ENCODE assay signal across 8 cellular contexts in genomic region chr7:106717997-106718871, GRCh38. TPM values are rescaled to one million over a fixed set of nuclear protein-coding genes. Genes with fewer than 3 reads are reported as not detected.
DNase-seq lines count a peak whose midpoint lies in the region; ATAC-seq and TF ChIP-seq lines count a peak whose summit lies in the region.

No MANE protein-coding gene starts in this region.

- no peaks in the 10 kb centered on the region for H3K4me1 Mint-ChIP-seq in CD8-positive, alpha-beta T cell (ENCODE audit: low read depth)
- peaks cover 23% of the 10 kb centered on the region for H3K4me1 Mint-ChIP-seq in memory B cell
- peaks cover 33 to 58% of the 10 kb centered on the region in 2 donors for H3K4me1 Mint-ChIP-seq in stimulated activated naive B cell treated with anti-CD40 and anti-IgM and Interleukin-4, amounts not matched to agents 10 μg/mL and 1 μg/mL and 100 μg/mL, for 72 hours

- no peak overlapping the region for H3K27ac Mint-ChIP-seq in CD8-positive, alpha-beta T cell
- no peak overlapping the region for H3K27ac Mint-ChIP-seq in memory B cell
- no peak overlapping the region for H3K27ac Mint-ChIP-seq in stimulated activated naive B cell treated with anti-CD40 and anti-IgM and Interleukin-4, amounts not matched to agents 10 μg/mL and 1 μg/mL and 100 μg/mL, for 72 hours

- WGBS in HUES64 = 52% methylated on average over 3 of the region's 3 CpGs
- WGBS in mammary epithelial cell (ENCODE audit: low coverage, missing lambda C conversion rate) = 6% methylated on average over 3 of the region's 3 CpGs

- H3K27me3 Mint-ChIP-seq in CD8-positive, alpha-beta T cell (ENCODE audit: low read depth) = no peaks in the 10 kb centered on the region
- H3K27me3 Mint-ChIP-seq in memory B cell = no peaks in the 10 kb centered on the region
- no peaks in the 10 kb centered on the region for H3K27me3 Mint-ChIP-seq in stimulated activated naive B cell treated with anti-CD40 and anti-IgM and Interleukin-4, amounts not matched to agents 10 μg/mL and 1 μg/mL and 100 μg/mL, for 72 hours

- CTCF ChIA-PET in CD8-positive, alpha-beta T cell (lab: Charles Lee) = no interaction called here
- CTCF ChIA-PET in mammary epithelial cell (lab: Charles Lee; ENCODE audit: low non-redundant PET) = interaction anchor here (0.5 to 0.8 kb wide), 5 partner anchors 18 to 1738 kb away, joined by 3 to 5 read pairs (median 4); partner anchors contain the start of gene HBP1

- TSS peak; percentile 90 for BruUV-seq in mammary epithelial cell (replicated peaks; lab: Mats Ljungman, UMichigan)

- POLR2A ChIA-PET in CD8-positive, alpha-beta T cell (lab: Charles Lee) = interaction anchor here (0.6 to 0.7 kb wide), 2 partner anchors 37 to 451 kb away, joined by 3 read pairs; partner anchors contain the start of gene HBP1

- dilution Hi-C loops in mammary epithelial cell (cut with HindIII; ENCODE audit: low sequenced_read_pairs) = no loop called here

- H3K4me3 ChIP-seq in CD8-positive, alpha-beta T cell (ENCODE audit: low read depth, low read length) = no peak overlapping the region
- no peak overlapping the region for H3K4me3 ChIP-seq in HUES64 (ENCODE audit: low read length)
- H3K4me3 ChIP-seq in mammary epithelial cell (replicated peaks in 1 of 3; ENCODE audit: insufficient read depth in 1 of 3, low read depth in 2 of 3, low read length in 3 of 3) = no peak overlapping the region

- no peak overlapping the region for H3K27ac ChIP-seq in CD8-positive, alpha-beta T cell (ENCODE audit: low read depth, low read length)
- H3K27ac ChIP-seq in HUES64 (ENCODE audit: low read depth, low read length) (0 out of 2 replicates have a peak overlapping the region, but pooled peaks have one; percentile 34), mammary epithelial cell (ENCODE audit: insufficient read depth, low read depth, low read length) (peak overlapping the region; percentile 98)

- peaks cover 5% of the 10 kb centered on the region for H3K4me1 ChIP-seq in CD8-positive, alpha-beta T cell (ENCODE audit: insufficient read depth, low read length)
- peaks cover 19% of the 10 kb centered on the region for H3K4me1 ChIP-seq in HUES64 (ENCODE audit: insufficient read depth, low read length)
- H3K4me1 ChIP-seq in mammary epithelial cell (ENCODE audit: insufficient read depth, low read length) = peaks cover 23% of the 10 kb centered on the region

- H3K9ac ChIP-seq in HUES64 (ENCODE audit: low read depth, low read length) (no peak overlapping the region), mammary epithelial cell (ENCODE audit: insufficient read depth, low read length) (peak overlapping the region; percentile 41)

- H3K79me2 ChIP-seq in mammary epithelial cell (ENCODE audit: insufficient read depth, low read length) = no peaks in the 10 kb centered on the region

- peak in 5 of 7 experiments; percentile 18 to 61 (median 48) for DNase-seq in CD8-positive, alpha-beta T cell
- DNase-seq in T1000 (lab: John Stamatoyannopoulos, UW) = peak; percentile 54
- DNase-seq in mammary epithelial cell = peak; percentile 95
- peak in 1 of 2 donors; percentile 21 for DNase-seq in memory B cell (ENCODE audit: low spot score in 2 of 2)
- DNase-seq in stimulated activated naive B cell treated with anti-CD40 and anti-IgM and Interleukin-4, amounts not matched to agents 10 μg/mL and 1 μg/mL and 100 μg/mL, for 72 hours = peak; percentile 78
- DNase-seq in NCI-H2227 (lab: John Stamatoyannopoulos, UW; ENCODE audit: unreplicated experiment) = no peak

- ATAC-seq in CD8-positive, alpha-beta T cell = peak; percentile 95
- ATAC-seq in GM21423 (IDR thresholded peaks at IDR 0.05; ENCODE audit: unreplicated experiment) (peak; percentile 78), memory B cell (ENCODE audit: low read depth) (peak; percentile 85)
- peak; percentile 89 to 93 for ATAC-seq in stimulated activated naive B cell treated with anti-CD40 and anti-IgM and Interleukin-4, amounts not matched to agents 10 μg/mL and 1 μg/mL and 100 μg/mL, for 72 hours (replicated peaks)

- no peak for TF ChIP-seq CTCF in CD8-positive, alpha-beta T cell (IDR thresholded peaks at IDR 0.05)
- TF ChIP-seq CTCF in mammary epithelial cell (conservative IDR thresholded peaks at IDR 0.05 in 1 of 2, IDR thresholded peaks at IDR 0.05 in 1 of 2; ENCODE audit: extremely low read depth in 1 of 2, insufficient read depth in 1 of 2, low read depth in 1 of 2, low read length in 2 of 2) = no peak

- H3K9me3 Mint-ChIP-seq in CD8-positive, alpha-beta T cell = no peaks in the 10 kb centered on the region
- H3K9me3 Mint-ChIP-seq in memory B cell = no peaks in the 10 kb centered on the region
- peaks cover 4 to 7% of the 10 kb centered on the region in 2 donors for H3K9me3 Mint-ChIP-seq in stimulated activated naive B cell treated with anti-CD40 and anti-IgM and Interleukin-4, amounts not matched to agents 10 μg/mL and 1 μg/mL and 100 μg/mL, for 72 hours

- H3K4me3 Mint-ChIP-seq in CD8-positive, alpha-beta T cell = no peak overlapping the region
- no peak overlapping the region for H3K4me3 Mint-ChIP-seq in memory B cell
- no peak overlapping the region for H3K4me3 Mint-ChIP-seq in stimulated activated naive B cell treated with anti-CD40 and anti-IgM and Interleukin-4, amounts not matched to agents 10 μg/mL and 1 μg/mL and 100 μg/mL, for 72 hours

- no peaks in the 10 kb centered on the region for H3K36me3 Mint-ChIP-seq in CD8-positive, alpha-beta T cell
- H3K36me3 Mint-ChIP-seq in memory B cell = no peaks in the 10 kb centered on the region
- H3K36me3 Mint-ChIP-seq in stimulated activated naive B cell treated with anti-CD40 and anti-IgM and Interleukin-4, amounts not matched to agents 10 μg/mL and 1 μg/mL and 100 μg/mL, for 72 hours = peaks cover 6 to 10% of the 10 kb centered on the region in 2 donors

- H3K36me3 ChIP-seq in CD8-positive, alpha-beta T cell (ENCODE audit: insufficient read depth, low read length) = no peaks in the 10 kb centered on the region
- no peaks in the 10 kb centered on the region for H3K36me3 ChIP-seq in HUES64 (ENCODE audit: insufficient read depth, low read length)
- no peaks in the 10 kb centered on the region for H3K36me3 ChIP-seq in mammary epithelial cell (ENCODE audit: insufficient read depth, low read length)

- H3K9me3 ChIP-seq in CD8-positive, alpha-beta T cell (ENCODE audit: low read length) = no peaks in the 10 kb centered on the region
- H3K9me3 ChIP-seq in HUES64 (ENCODE audit: insufficient read depth, low read depth, low read length) = peaks cover 3% of the 10 kb centered on the region; the same call in 1 of the 2 replicates
- H3K9me3 ChIP-seq in mammary epithelial cell (replicated peaks; ENCODE audit: insufficient read depth, low read length) = peaks cover 8% of the 10 kb centered on the region

- H3K4me2 ChIP-seq in mammary epithelial cell (ENCODE audit: insufficient read depth, low read depth, low read length) = peak overlapping the region; percentile 74

- peak overlapping the region; percentile 48 for H2AFZ ChIP-seq in mammary epithelial cell (ENCODE audit: low read depth, low read length)

- no peaks in the 10 kb centered on the region for H4K20me1 ChIP-seq in mammary epithelial cell (ENCODE audit: insufficient read depth, low read length)

- intact Hi-C loops in CD8-positive, alpha-beta T cell (cut with DNase I, micrococcal nuclease) = loop anchor here (1.0 to 5.0 kb wide), 3 partner anchors 28 to 58 kb away; partner anchors contain the start of gene CCDC71L (in 1 of the 2)
- intact Hi-C loops in mammary epithelial cell (cut with micrococcal nuclease) = loop anchor here (1.0 to 5.0 kb wide), 3 partner anchors 19 to 58 kb away; no protein-coding TSS in a partner anchor

- H3K27me3 ChIP-seq in CD8-positive, alpha-beta T cell (ENCODE audit: insufficient read depth, low read length) = no peaks in the 10 kb centered on the region
- no peaks in the 10 kb centered on the region for H3K27me3 ChIP-seq in HUES64 (ENCODE audit: insufficient read depth, low read length)
- H3K27me3 ChIP-seq in mammary epithelial cell (ENCODE audit: insufficient read depth, low read length) = no peaks in the 10 kb centered on the region

- in situ Hi-C loops in mammary epithelial cell (cut with MboI; ENCODE audit: low sequenced_read_pairs in 2 of 2) = no loop called here

RNA-seq across cellular contexts. Expression of gene CCDC71L, which starts 57.3 kb away (rescaled TPM):
- 10 to 100 TPM; 10.4 to 11.1 TPM for total RNA-seq in CD8-positive, alpha-beta T cell
- polyA plus RNA-seq in HUES64 (2013, experiment 1 of 2) = 10.5 TPM
- 12.0 TPM for polyA plus RNA-seq in HUES64 (2013, experiment 2 of 2)
- 10 to 100 TPM; 32.2 to 37.8 TPM for total RNA-seq in mammary epithelial cell
- 14.0 TPM for polyA plus RNA-seq in mammary epithelial cell
- polyA minus RNA-seq in mammary epithelial cell = 15.1 TPM
